In the genomic region with DNA sequence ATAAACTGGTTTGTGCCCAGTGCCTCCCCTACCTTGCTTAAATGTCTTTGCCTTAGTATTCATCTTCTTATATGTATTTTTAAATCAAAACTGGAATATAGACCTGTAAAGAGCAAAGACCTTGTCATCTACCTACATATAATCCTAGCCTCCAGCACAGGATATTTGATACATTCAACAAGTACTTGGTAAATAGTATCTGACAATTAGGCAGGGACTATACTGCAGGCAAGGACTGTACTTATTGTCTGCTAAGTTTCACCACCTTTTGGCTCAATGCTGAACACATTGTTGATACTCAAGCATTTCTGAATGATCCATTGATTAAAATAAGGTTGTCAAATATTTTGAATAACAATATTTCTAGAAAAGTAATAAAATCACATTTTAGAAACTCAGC, we compare ENCODE assay signal across 16 cellular contexts.
"Had no signal": no experiment of that assay in that cellular context is flagged by ENCODE, and none has a peak within 500 bp of the region (broad histone marks: within the 10 kb centered on the region; RNA-seq: fewer than 3 reads in every experiment).

No MANE protein-coding gene starts in this region.

- DNase-seq: activated CD4-positive, alpha-beta T cell treated with anti-CD3 and anti-CD28 coated beads, Interleukin-2, amount 50 U/mL, for 1 hour; activated naive CD4-positive, alpha-beta T cell; activated naive CD8-positive, alpha-beta T cell treated with anti-CD3 and anti-CD28 coated beads, Interleukin-2, amount 50 U/mL, for 24 hours; aorta; cerebellar nuclear complex; effector memory CD8-positive, alpha-beta T cell; head of caudate nucleus; immature natural killer cell; right cardiac atrium; stimulated activated CD4-positive, alpha-beta T cell treated with anti-CD3 and anti-CD28 coated beads, Interleukin-15, amount 100 ng/mL, for 24 hours; stimulated activated CD4-positive, alpha-beta T cell treated with anti-CD3 and anti-CD28 coated beads, Interleukin-4, amount 100 ng/mL, for 1 hour; stimulated activated naive B cell treated with anti-CD40 and anti-IgM and Interleukin-4, amounts not matched to agents 10 μg/mL and 1 μg/mL and 100 μg/mL, for 72 hours; substantia nigra had no signal

- H3K4me3 Mint-ChIP-seq: activated naive CD8-positive, alpha-beta T cell treated with anti-CD3 and anti-CD28 coated beads, Interleukin-2, amount 50 U/mL, for 24 hours; dendritic cell treated with granulocyte-macrophage colony-stimulating factor and Interleukin-4, amounts not matched to agents 40 ng/mL and 50 ng/mL, for 4 days; effector memory CD8-positive, alpha-beta T cell; immature natural killer cell; nephron; stimulated activated naive B cell treated with anti-CD40 and anti-IgM and Interleukin-4, amounts not matched to agents 10 μg/mL and 1 μg/mL and 100 μg/mL, for 72 hours had no signal

- H3K9me3 Mint-ChIP-seq: activated naive CD8-positive, alpha-beta T cell treated with anti-CD3 and anti-CD28 coated beads, Interleukin-2, amount 50 U/mL, for 24 hours; dendritic cell treated with granulocyte-macrophage colony-stimulating factor and Interleukin-4, amounts not matched to agents 40 ng/mL and 50 ng/mL, for 4 days; effector memory CD8-positive, alpha-beta T cell; immature natural killer cell; nephron; stimulated activated naive B cell treated with anti-CD40 and anti-IgM and Interleukin-4, amounts not matched to agents 10 μg/mL and 1 μg/mL and 100 μg/mL, for 72 hours had no signal

- H3K27ac Mint-ChIP-seq: activated naive CD8-positive, alpha-beta T cell treated with anti-CD3 and anti-CD28 coated beads, Interleukin-2, amount 50 U/mL, for 24 hours; dendritic cell treated with granulocyte-macrophage colony-stimulating factor and Interleukin-4, amounts not matched to agents 40 ng/mL and 50 ng/mL, for 4 days; effector memory CD8-positive, alpha-beta T cell; immature natural killer cell; nephron; progenitor cell of endocrine pancreas; stimulated activated naive B cell treated with anti-CD40 and anti-IgM and Interleukin-4, amounts not matched to agents 10 μg/mL and 1 μg/mL and 100 μg/mL, for 72 hours had no signal

- H3K4me1 Mint-ChIP-seq: activated naive CD8-positive, alpha-beta T cell treated with anti-CD3 and anti-CD28 coated beads, Interleukin-2, amount 50 U/mL, for 24 hours; nephron had no signal

- H3K27me3 Mint-ChIP-seq: activated naive CD8-positive, alpha-beta T cell treated with anti-CD3 and anti-CD28 coated beads, Interleukin-2, amount 50 U/mL, for 24 hours; dendritic cell treated with granulocyte-macrophage colony-stimulating factor and Interleukin-4, amounts not matched to agents 40 ng/mL and 50 ng/mL, for 4 days; effector memory CD8-positive, alpha-beta T cell; progenitor cell of endocrine pancreas; stimulated activated naive B cell treated with anti-CD40 and anti-IgM and Interleukin-4, amounts not matched to agents 10 μg/mL and 1 μg/mL and 100 μg/mL, for 72 hours had no signal
